12 cellular contexts compared by ENCODE assay signal in the genomic region with DNA sequence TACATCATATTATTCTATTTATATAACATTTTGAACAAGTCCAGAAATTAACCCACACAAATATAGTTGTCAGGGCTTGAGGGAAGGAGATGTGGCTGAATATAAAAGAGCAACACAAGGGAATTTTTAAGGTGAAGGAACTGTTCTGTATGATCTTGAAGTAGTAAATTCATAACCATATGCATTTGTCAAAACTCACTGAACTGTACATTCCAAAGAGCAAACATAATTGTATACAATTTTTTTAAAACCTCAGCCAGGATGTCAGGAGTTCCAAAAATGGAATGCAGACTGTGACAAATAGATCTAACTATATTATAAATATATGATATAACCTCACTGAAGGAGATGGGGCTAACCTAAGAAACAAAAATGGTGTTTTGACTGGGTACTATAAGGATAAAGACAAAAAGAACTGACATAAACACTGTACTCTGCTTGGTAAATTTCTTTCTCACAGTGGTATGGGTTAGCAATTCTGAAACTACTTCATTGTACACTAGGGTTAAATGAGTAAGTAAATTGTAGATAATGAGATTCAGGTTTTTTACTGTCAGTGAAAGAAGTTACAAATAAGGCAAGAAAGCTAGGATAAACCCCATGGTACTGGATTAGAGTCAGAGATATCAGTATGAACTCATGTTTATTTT. TPM values are rescaled to one million over a fixed set of nuclear protein-coding genes. Genes with fewer than 3 reads are reported as not detected.
DNase-seq lines count a peak whose midpoint lies in the region; ATAC-seq and TF ChIP-seq lines count a peak whose summit lies in the region.
"Had no signal": no experiment of that assay in that cellular context is flagged by ENCODE, and none has a peak within 500 bp of the region (broad histone marks: within the 10 kb centered on the region; RNA-seq: fewer than 3 reads in every experiment).

No MANE protein-coding gene starts in this region.

- no peak for DNase-seq in activated naive CD8-positive, alpha-beta T cell treated with anti-CD3 and anti-CD28 coated beads, Interleukin-2, amount 50 U/mL, for 24 hours
- no peak for DNase-seq in LoVo (ENCODE audit: low spot score)
- DNase-seq in stimulated activated CD4-positive, alpha-beta T cell treated with anti-CD3 and anti-CD28 coated beads, Interleukin-2, amount 100 ng/mL, for 24 hours: no peak
- no peak for DNase-seq in dermis blood vessel endothelial cell
- no peak for DNase-seq in NCI-H524 (lab: John Stamatoyannopoulos, UW)
- DNase-seq: DMS53, esophagus squamous epithelium, left lung had no signal

- no peaks in the 10 kb centered on the region for H3K9me3 Mint-ChIP-seq in activated naive CD8-positive, alpha-beta T cell treated with anti-CD3 and anti-CD28 coated beads, Interleukin-2, amount 50 U/mL, for 24 hours
- H3K9me3 Mint-ChIP-seq: activated naive CD4-positive, alpha-beta T cell treated with anti-CD3 and anti-CD28 coated beads, Interleukin-2, amount 50 U/mL, for 24 hours had no signal

- no peak for TF ChIP-seq POLR2A in GM18505 (IDR thresholded peaks at IDR 0.05; ENCODE audit: borderline replicate concordance, extremely low read depth, insufficient read depth, insufficient read length)

- H3K4me1 Mint-ChIP-seq in activated naive CD8-positive, alpha-beta T cell treated with anti-CD3 and anti-CD28 coated beads, Interleukin-2, amount 50 U/mL, for 24 hours: peaks cover 33% of the 10 kb centered on the region

- no peak overlapping the region for H3K27ac Mint-ChIP-seq in activated naive CD8-positive, alpha-beta T cell treated with anti-CD3 and anti-CD28 coated beads, Interleukin-2, amount 50 U/mL, for 24 hours
- H3K27ac Mint-ChIP-seq: activated naive CD4-positive, alpha-beta T cell treated with anti-CD3 and anti-CD28 coated beads, Interleukin-2, amount 50 U/mL, for 24 hours had no signal

- ATAC-seq in GM18505 (IDR thresholded peaks at IDR 0.05; ENCODE audit: unreplicated experiment): peak; percentile 92
- peak; percentile 92 for ATAC-seq in GM19452 (IDR thresholded peaks at IDR 0.05; ENCODE audit: unreplicated experiment)
- peak; percentile 98 for ATAC-seq in HG02973 (IDR thresholded peaks at IDR 0.05; ENCODE audit: unreplicated experiment)
- ATAC-seq in activated naive CD8-positive, alpha-beta T cell treated with anti-CD3 and anti-CD28 coated beads, Interleukin-2, amount 50 U/mL, for 24 hours: peak; percentile 87
- ATAC-seq: left lung had no signal

- no peaks in the 10 kb centered on the region for H3K27me3 Mint-ChIP-seq in activated naive CD8-positive, alpha-beta T cell treated with anti-CD3 and anti-CD28 coated beads, Interleukin-2, amount 50 U/mL, for 24 hours
- H3K27me3 Mint-ChIP-seq: activated naive CD4-positive, alpha-beta T cell treated with anti-CD3 and anti-CD28 coated beads, Interleukin-2, amount 50 U/mL, for 24 hours had no signal

- peaks cover 11% of the 10 kb centered on the region for H3K36me3 Mint-ChIP-seq in activated naive CD8-positive, alpha-beta T cell treated with anti-CD3 and anti-CD28 coated beads, Interleukin-2, amount 50 U/mL, for 24 hours (ENCODE audit: low read depth)

- H3K4me3 Mint-ChIP-seq in activated naive CD8-positive, alpha-beta T cell treated with anti-CD3 and anti-CD28 coated beads, Interleukin-2, amount 50 U/mL, for 24 hours: no peak overlapping the region
- H3K4me3 Mint-ChIP-seq: activated naive CD4-positive, alpha-beta T cell treated with anti-CD3 and anti-CD28 coated beads, Interleukin-2, amount 50 U/mL, for 24 hours had no signal

RNA-seq across cellular contexts. Expression of gene GOLGB1, which starts 14.4 kb away (rescaled TPM):
- 48.3 and 60.1 TPM in 2 replicates for total RNA-seq in dermis blood vessel endothelial cell
